In the genomic region with DNA sequence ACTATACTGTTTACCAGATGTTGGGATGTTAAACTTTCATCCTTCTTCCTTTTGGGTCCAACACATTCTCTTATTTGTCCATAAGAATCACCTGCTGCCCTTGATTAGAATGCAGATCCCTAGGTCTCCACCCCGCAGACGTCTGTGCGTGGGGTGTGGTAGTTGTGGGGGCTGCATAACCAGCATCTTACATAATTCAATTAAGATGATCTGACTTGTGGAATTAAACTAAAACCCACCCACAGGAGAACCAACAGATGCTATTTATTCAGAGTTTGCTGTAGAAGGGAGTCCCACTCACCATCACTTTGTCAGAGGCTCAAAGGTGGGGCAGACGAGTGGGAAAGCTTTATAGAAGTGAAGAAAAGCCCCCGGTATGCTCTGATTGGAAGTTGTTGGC, we compare ENCODE assay signal across 29 cellular contexts. TPM values are rescaled to one million over a fixed set of nuclear protein-coding genes. Genes with fewer than 3 reads are reported as not detected.
DNase-seq lines count a peak whose midpoint lies in the region; ATAC-seq and TF ChIP-seq lines count a peak whose summit lies in the region.
"Had no signal": no experiment of that assay in that cellular context is flagged by ENCODE, and none has a peak within 500 bp of the region (broad histone marks: within the 10 kb centered on the region; RNA-seq: fewer than 3 reads in every experiment).

No MANE protein-coding gene starts in this region.

- DNase-seq in activated naive CD8-positive, alpha-beta T cell treated with anti-CD3 and anti-CD28 coated beads, Interleukin-2, amount 50 U/mL, for 24 hours = no peak
- DNase-seq in T-helper 17 cell (no peak), memory B cell (ENCODE audit: low spot score in 2 of 2) (no peak), tibial artery (no peak), substantia nigra (lab: John Stamatoyannopoulos, UW) (no peak), NCI-H187 treated with DMSO at 0.1 percent for 48 hours (lab: John Stamatoyannopoulos, UW) (no peak)
- DNase-seq: activated naive CD4-positive, alpha-beta T cell treated with anti-CD3 and anti-CD28 coated beads for 36 hours; kidney; NCI-H1048; NCI-H1930; NCI-H226; NCI-H748 treated with DMSO at 0.1 percent for 48 hours; stimulated activated CD8-positive, alpha-beta memory T cell treated with anti-CD3 and anti-CD28 coated beads, Interleukin-4, amount 100 ng/mL, for 48 hours; upper lobe of right lung had no signal

- no peak overlapping the region for H3K4me3 ChIP-seq in tibial artery
- H3K4me3 ChIP-seq: BLaER1 treated with 17β-estradiol and CSF1 and Interleukin-3, amounts not matched to agents 10 nM and 100 nM; HAP-1; upper lobe of right lung had no signal

- ATAC-seq in activated naive CD8-positive, alpha-beta T cell treated with anti-CD3 and anti-CD28 coated beads, Interleukin-2, amount 50 U/mL, for 24 hours = no peak
- ATAC-seq in T-helper 17 cell (no peak), memory B cell (ENCODE audit: low read depth) (no peak), HG02884 (IDR thresholded peaks at IDR 0.05; ENCODE audit: unreplicated experiment) (no peak)
- ATAC-seq: activated CD4-positive, CD25-positive, alpha-beta regulatory T cell treated with anti-CD3 and anti-CD28 coated beads, Interleukin-2, amount 50 U/mL, for 24 hours; activated CD8-positive, alpha-beta T cell treated with anti-CD3 and anti-CD28 coated beads, Interleukin-2, amount 10 ng/mL, durations not matched to agents 7 days and 5 days; upper lobe of right lung had no signal

- H3K9me3 Mint-ChIP-seq in activated naive CD8-positive, alpha-beta T cell (ENCODE audit: low read depth) = no peaks in the 10 kb centered on the region
- H3K9me3 Mint-ChIP-seq in activated naive CD8-positive, alpha-beta T cell treated with anti-CD3 and anti-CD28 coated beads, Interleukin-2, amount 50 U/mL, for 24 hours = no peaks in the 10 kb centered on the region
- no peaks in the 10 kb centered on the region for H3K9me3 Mint-ChIP-seq in memory B cell
- H3K9me3 Mint-ChIP-seq: activated naive CD4-positive, alpha-beta T cell treated with anti-CD3 and anti-CD28 coated beads for 36 hours; dendritic cell treated with granulocyte-macrophage colony-stimulating factor and Interleukin-4, amounts not matched to agents 40 ng/mL and 50 ng/mL, for 4 days had no signal

- H3K4me3 Mint-ChIP-seq in activated naive CD8-positive, alpha-beta T cell = peak overlapping the region; percentile 46
- H3K4me3 Mint-ChIP-seq in activated naive CD8-positive, alpha-beta T cell treated with anti-CD3 and anti-CD28 coated beads, Interleukin-2, amount 50 U/mL, for 24 hours = no peak overlapping the region
- H3K4me3 Mint-ChIP-seq in T-helper 17 cell (peak overlapping the region; percentile 52), memory B cell (peak overlapping the region; percentile 56)
- H3K4me3 Mint-ChIP-seq: activated CD8-positive, alpha-beta T cell treated with anti-CD3 and anti-CD28 coated beads, Interleukin-2, amount 10 ng/mL, durations not matched to agents 7 days and 5 days; activated naive CD4-positive, alpha-beta T cell treated with anti-CD3 and anti-CD28 coated beads for 36 hours; dendritic cell treated with granulocyte-macrophage colony-stimulating factor and Interleukin-4, amounts not matched to agents 40 ng/mL and 50 ng/mL, for 4 days had no signal

- no peak for TF ChIP-seq CTCF in tibial artery (IDR thresholded peaks at IDR 0.05)

- peaks cover 11% of the 10 kb centered on the region for H3K4me1 Mint-ChIP-seq in activated naive CD8-positive, alpha-beta T cell (ENCODE audit: low read depth)
- H3K4me1 Mint-ChIP-seq in activated naive CD8-positive, alpha-beta T cell treated with anti-CD3 and anti-CD28 coated beads, Interleukin-2, amount 50 U/mL, for 24 hours = peaks cover 11% of the 10 kb centered on the region
- H3K4me1 Mint-ChIP-seq in T-helper 17 cell = peaks cover 10% of the 10 kb centered on the region
- H3K4me1 Mint-ChIP-seq in memory B cell = peaks cover 14% of the 10 kb centered on the region

- H3K4me1 ChIP-seq in tibial artery = peaks cover 0 to 35% (median 10%) of the 10 kb centered on the region in 4 donors
- H3K4me1 ChIP-seq: upper lobe of right lung had no signal

- intact Hi-C loops in tibial artery (cut with DNase I; ENCODE audit: low total_unique reads) = loop anchor here (2.0 kb wide), 2 partner anchors 37 to 67 kb away; a partner anchor contains a TSS

- H3K27ac ChIP-seq in tibial artery (no peak overlapping the region), substantia nigra (ENCODE audit: low read depth, low read length, poor library complexity, severe bottlenecking) (no peak overlapping the region)
- H3K27ac ChIP-seq: BLaER1 treated with 17β-estradiol and CSF1 and Interleukin-3, amounts not matched to agents 10 nM and 100 nM; HL-60; neutrophil; upper lobe of right lung had no signal

- no peaks in the 10 kb centered on the region for H3K9me3 ChIP-seq in T-helper 17 cell (ENCODE audit: control insufficient read depth, low read length, poor library complexity, severe bottlenecking)
- H3K9me3 ChIP-seq in tibial artery = no peaks in the 10 kb centered on the region
- H3K9me3 ChIP-seq: BLaER1 treated with 17β-estradiol and CSF1 and Interleukin-3, amounts not matched to agents 10 nM and 100 nM; HAP-1; neutrophil; SK-N-SH; upper lobe of right lung had no signal

- H3K36me3 ChIP-seq in tibial artery = no peaks in the 10 kb centered on the region
- H3K36me3 ChIP-seq: HAP-1, neutrophil, upper lobe of right lung had no signal

- H3K36me3 Mint-ChIP-seq in activated naive CD8-positive, alpha-beta T cell = peaks cover 3% of the 10 kb centered on the region
- H3K36me3 Mint-ChIP-seq in activated naive CD8-positive, alpha-beta T cell treated with anti-CD3 and anti-CD28 coated beads, Interleukin-2, amount 50 U/mL, for 24 hours (ENCODE audit: low read depth) = peaks cover 5% of the 10 kb centered on the region
- H3K36me3 Mint-ChIP-seq in T-helper 17 cell (ENCODE audit: low read depth) (peaks cover 5% of the 10 kb centered on the region), memory B cell (no peaks in the 10 kb centered on the region)

- H3K27ac Mint-ChIP-seq in activated naive CD8-positive, alpha-beta T cell = no peak overlapping the region
- H3K27ac Mint-ChIP-seq in activated naive CD8-positive, alpha-beta T cell treated with anti-CD3 and anti-CD28 coated beads, Interleukin-2, amount 50 U/mL, for 24 hours = no peak overlapping the region
- H3K27ac Mint-ChIP-seq in T-helper 17 cell = no peak overlapping the region
- no peak overlapping the region for H3K27ac Mint-ChIP-seq in memory B cell
- H3K27ac Mint-ChIP-seq: activated CD8-positive, alpha-beta T cell treated with anti-CD3 and anti-CD28 coated beads, Interleukin-2, amount 10 ng/mL, durations not matched to agents 7 days and 5 days; activated naive CD4-positive, alpha-beta T cell treated with anti-CD3 and anti-CD28 coated beads for 36 hours; dendritic cell treated with granulocyte-macrophage colony-stimulating factor and Interleukin-4, amounts not matched to agents 40 ng/mL and 50 ng/mL, for 4 days had no signal

- H3K27me3 ChIP-seq in tibial artery = no peaks in the 10 kb centered on the region
- H3K27me3 ChIP-seq: upper lobe of right lung had no signal

- peaks cover 8% of the 10 kb centered on the region for H3K27me3 Mint-ChIP-seq in activated naive CD8-positive, alpha-beta T cell
- H3K27me3 Mint-ChIP-seq in activated naive CD8-positive, alpha-beta T cell treated with anti-CD3 and anti-CD28 coated beads, Interleukin-2, amount 50 U/mL, for 24 hours = peaks cover 23% of the 10 kb centered on the region
- H3K27me3 Mint-ChIP-seq in T-helper 17 cell (peaks cover 34% of the 10 kb centered on the region), memory B cell (peaks cover 12% of the 10 kb centered on the region)

RNA-seq across cellular contexts. Expression of a gene that starts 1.6 kb away (rescaled TPM):
- total RNA-seq in T-helper 17 cell = under 1 TPM; 0.37 to 0.60 TPM

RNA-seq across cellular contexts. Expression of a gene that starts 37.8 kb away (rescaled TPM):
- 1 to 10 TPM; 3.8 to 4.2 TPM for total RNA-seq in T-helper 17 cell

RNA-seq across cellular contexts. Expression of a gene that starts 37.9 kb away (rescaled TPM):
- total RNA-seq in T-helper 17 cell = 1 to 10 TPM; 1.6 to 3.7 TPM
- total RNA-seq: activated CD8-positive, alpha-beta T cell treated with anti-CD3 and anti-CD28 coated beads, Interleukin-2, amount 10 ng/mL, durations not matched to agents 7 days and 5 days; activated naive CD4-positive, alpha-beta T cell treated with anti-CD3 and anti-CD28 coated beads for 36 hours; cardiac septum; fibroblast of lung; lower leg skin; pulmonary artery endothelial cell; skeletal muscle tissue; upper lobe of right lung had no signal
